In the genomic region with DNA sequence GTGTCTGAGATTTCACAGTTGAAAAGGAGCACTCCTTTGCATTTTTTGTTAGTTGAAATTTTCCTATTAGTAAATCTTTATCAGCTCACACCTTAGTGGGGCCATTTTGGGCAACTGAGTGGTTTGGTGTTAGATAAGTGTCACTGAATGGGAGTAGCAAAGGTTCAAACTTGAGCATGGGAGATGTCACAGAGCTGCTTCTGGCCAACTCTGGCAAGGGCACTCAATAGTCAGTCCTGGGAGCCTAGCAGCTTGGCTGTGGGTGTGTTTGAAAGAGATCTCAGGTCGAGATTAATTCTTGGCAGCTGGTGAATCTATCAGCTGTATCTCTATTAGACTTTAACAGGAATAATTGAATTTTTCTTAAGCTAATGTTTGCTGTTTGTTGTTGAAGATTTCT, we compare ENCODE assay signal across 24 cellular contexts.
"Had no signal": no experiment of that assay in that cellular context is flagged by ENCODE, and none has a peak within 500 bp of the region (broad histone marks: within the 10 kb centered on the region; RNA-seq: fewer than 3 reads in every experiment).

No MANE protein-coding gene starts in this region.

- H3K9me3 Mint-ChIP-seq: activated CD4-positive, alpha-beta memory T cell treated with anti-CD3 and anti-CD28 coated beads, Interleukin-2, amount 10 ng/mL, durations not matched to agents 7 days and 5 days; activated CD4-positive, alpha-beta T cell treated with anti-CD3 and anti-CD28 coated beads, Interleukin-2, amount 10 ng/mL, durations not matched to agents 7 days and 5 days; activated naive CD4-positive, alpha-beta T cell treated with anti-CD3 and anti-CD28 coated beads, Interleukin-2, amount 10 ng/mL, durations not matched to agents 7 days and 5 days; activated naive CD4-positive, alpha-beta T cell treated with anti-CD3 and anti-CD28 coated beads, Interleukin-2, amount 50 U/mL, for 72 hours had no signal

- H3K36me3 Mint-ChIP-seq: activated naive CD4-positive, alpha-beta T cell treated with anti-CD3 and anti-CD28 coated beads, Interleukin-2, amount 10 ng/mL, durations not matched to agents 7 days and 5 days; activated naive CD4-positive, alpha-beta T cell treated with anti-CD3 and anti-CD28 coated beads, Interleukin-2, amount 50 U/mL, for 72 hours; activated naive CD8-positive, alpha-beta T cell treated with anti-CD3 and anti-CD28 coated beads, Interleukin-2, amount 10 ng/mL, durations not matched to agents 7 days and 5 days had no signal

- H3K27me3 Mint-ChIP-seq: activated CD4-positive, alpha-beta memory T cell treated with anti-CD3 and anti-CD28 coated beads, Interleukin-2, amount 10 ng/mL, durations not matched to agents 7 days and 5 days; activated CD4-positive, alpha-beta T cell treated with anti-CD3 and anti-CD28 coated beads, Interleukin-2, amount 10 ng/mL, durations not matched to agents 7 days and 5 days; activated naive CD4-positive, alpha-beta T cell treated with anti-CD3 and anti-CD28 coated beads, Interleukin-2, amount 10 ng/mL, durations not matched to agents 7 days and 5 days; activated T-cell treated with anti-CD3 and anti-CD28 coated beads, Interleukin-2, amount 50 U/mL, for 24 hours; effector memory CD8-positive, alpha-beta T cell had no signal

- H3K27ac ChIP-seq: esophagus squamous epithelium, gastroesophageal sphincter, heart right ventricle had no signal

- H3K4me1 ChIP-seq: esophagus squamous epithelium, gastroesophageal sphincter, heart right ventricle had no signal

- H3K36me3 ChIP-seq: esophagus squamous epithelium, gastroesophageal sphincter, heart right ventricle had no signal

- ATAC-seq: activated naive CD4-positive, alpha-beta T cell treated with anti-CD3 and anti-CD28 coated beads, Interleukin-2, amount 50 U/mL, for 72 hours; activated T-cell treated with anti-CD3 and anti-CD28 coated beads, Interleukin-2, amount 50 U/mL, for 72 hours; effector memory CD8-positive, alpha-beta T cell; gastroesophageal sphincter; heart right ventricle; WTC11 had no signal

- H3K27me3 ChIP-seq: esophagus squamous epithelium, gastroesophageal sphincter, heart right ventricle had no signal

- DNase-seq: activated CD4-positive, alpha-beta memory T cell treated with anti-CD3 and anti-CD28 coated beads, Interleukin-2, amount 10 ng/mL, durations not matched to agents 7 days and 5 days; activated CD4-positive, alpha-beta T cell treated with anti-CD3 and anti-CD28 coated beads for 1 hour; activated CD4-positive, alpha-beta T cell treated with anti-CD3 and anti-CD28 coated beads for 4 hours; activated CD4-positive, alpha-beta T cell treated with anti-CD3 and anti-CD28 coated beads, Interleukin-2, amount 10 ng/mL, durations not matched to agents 7 days and 5 days; activated CD4-positive, alpha-beta T cell treated with anti-CD3 and anti-CD28 coated beads, Interleukin-2, amount 50 U/mL, for 4 hours; activated CD8-positive, alpha-beta memory T cell treated with anti-CD3 and anti-CD28 coated beads, Interleukin-2, amount 50 U/mL, for 48 hours; activated gamma-delta T cell; activated naive CD4-positive, alpha-beta T cell; activated naive CD4-positive, alpha-beta T cell treated with anti-CD3 and anti-CD28 coated beads, Interleukin-2, amount 10 ng/mL, durations not matched to agents 7 days and 5 days; activated naive CD8-positive, alpha-beta T cell treated with anti-CD3 and anti-CD28 coated beads, Interleukin-2, amount 10 ng/mL, durations not matched to agents 7 days and 5 days; activated T-cell treated with anti-CD3 and anti-CD28 coated beads for 4 hours; activated T-cell treated with anti-CD3 and anti-CD28 coated beads, Interleukin-2, amount 50 U/mL, for 24 hours; activated T-cell treated with anti-CD3 and anti-CD28 coated beads, Interleukin-2, amount 50 U/mL, for 72 hours; caudate nucleus; cortex of kidney; dermis blood vessel endothelial cell; effector CD4-positive, alpha-beta T cell; effector memory CD8-positive, alpha-beta T cell; esophagus squamous epithelium; foreskin melanocyte; heart right ventricle had no signal

- H3K9me3 ChIP-seq: esophagus squamous epithelium, gastroesophageal sphincter, heart right ventricle had no signal

- H3K4me1 Mint-ChIP-seq: activated CD4-positive, alpha-beta memory T cell treated with anti-CD3 and anti-CD28 coated beads, Interleukin-2, amount 10 ng/mL, durations not matched to agents 7 days and 5 days; activated naive CD8-positive, alpha-beta T cell treated with anti-CD3 and anti-CD28 coated beads, Interleukin-2, amount 10 ng/mL, durations not matched to agents 7 days and 5 days; WTC11 had no signal

- H3K4me3 Mint-ChIP-seq: activated CD4-positive, alpha-beta memory T cell treated with anti-CD3 and anti-CD28 coated beads, Interleukin-2, amount 10 ng/mL, durations not matched to agents 7 days and 5 days; activated CD4-positive, alpha-beta T cell treated with anti-CD3 and anti-CD28 coated beads, Interleukin-2, amount 10 ng/mL, durations not matched to agents 7 days and 5 days; activated naive CD4-positive, alpha-beta T cell treated with anti-CD3 and anti-CD28 coated beads, Interleukin-2, amount 10 ng/mL, durations not matched to agents 7 days and 5 days; activated naive CD8-positive, alpha-beta T cell treated with anti-CD3 and anti-CD28 coated beads, Interleukin-2, amount 10 ng/mL, durations not matched to agents 7 days and 5 days; activated T-cell treated with anti-CD3 and anti-CD28 coated beads, Interleukin-2, amount 50 U/mL, for 24 hours; activated T-cell treated with anti-CD3 and anti-CD28 coated beads, Interleukin-2, amount 50 U/mL, for 72 hours; effector memory CD8-positive, alpha-beta T cell; WTC11 had no signal

- H3K4me3 ChIP-seq: esophagus squamous epithelium, gastroesophageal sphincter, heart right ventricle had no signal

- H3K27ac Mint-ChIP-seq: activated CD4-positive, alpha-beta memory T cell treated with anti-CD3 and anti-CD28 coated beads, Interleukin-2, amount 10 ng/mL, durations not matched to agents 7 days and 5 days; activated CD4-positive, alpha-beta T cell treated with anti-CD3 and anti-CD28 coated beads, Interleukin-2, amount 10 ng/mL, durations not matched to agents 7 days and 5 days; activated naive CD4-positive, alpha-beta T cell treated with anti-CD3 and anti-CD28 coated beads, Interleukin-2, amount 10 ng/mL, durations not matched to agents 7 days and 5 days; activated naive CD4-positive, alpha-beta T cell treated with anti-CD3 and anti-CD28 coated beads, Interleukin-2, amount 50 U/mL, for 72 hours; activated naive CD8-positive, alpha-beta T cell treated with anti-CD3 and anti-CD28 coated beads, Interleukin-2, amount 10 ng/mL, durations not matched to agents 7 days and 5 days; activated T-cell treated with anti-CD3 and anti-CD28 coated beads, Interleukin-2, amount 50 U/mL, for 24 hours; activated T-cell treated with anti-CD3 and anti-CD28 coated beads, Interleukin-2, amount 50 U/mL, for 72 hours; effector memory CD8-positive, alpha-beta T cell; WTC11 had no signal
